Comparison of ENCODE assay signal across 13 cellular contexts in genomic region chr12:115953031-115953430, GRCh38.
DNase-seq lines count a peak whose midpoint lies in the region; ATAC-seq and TF ChIP-seq lines count a peak whose summit lies in the region.
"Had no signal": no experiment of that assay in that cellular context is flagged by ENCODE, and none has a peak within 500 bp of the region (broad histone marks: within the 10 kb centered on the region; RNA-seq: fewer than 3 reads in every experiment).

No MANE protein-coding gene starts in this region.

- H3K4me1 Mint-ChIP-seq in mesothelial cell of epicardium, result peaks cover 28% of the 10 kb centered on the region
- H3K4me1 Mint-ChIP-seq in CD4-positive, alpha-beta T cell (ENCODE audit: low read depth), result no peaks in the 10 kb centered on the region

- peaks cover 3% of the 10 kb centered on the region; the same call in 1 of the 2 replicates for H3K36me3 ChIP-seq in Panc1 (ENCODE audit: control insufficient read depth, insufficient read depth, low read length)

- TF ChIP-seq CTCF in Panc1 (IDR thresholded peaks at IDR 0.05), result no peak
- no peak for TF ChIP-seq CTCF in mesothelial cell of epicardium (IDR thresholded peaks at IDR 0.05; ENCODE audit: unreplicated experiment)
- TF ChIP-seq CTCF in CD4-positive, alpha-beta T cell (IDR thresholded peaks at IDR 0.05), result no peak

- intact Hi-C loops in Panc1 (cut with micrococcal nuclease; ENCODE audit: unreplicated experiment), result no loop called here
- intact Hi-C loops in CD4-positive, alpha-beta T cell (cut with DNase I, micrococcal nuclease), result no loop called here

- no peaks in the 10 kb centered on the region for H3K9me3 ChIP-seq in Panc1 (ENCODE audit: control insufficient read depth, insufficient read depth, low read depth, low read length)
- H3K9me3 ChIP-seq in CD4-positive, alpha-beta T cell (ENCODE audit: control insufficient read depth, low read length), result no peaks in the 10 kb centered on the region

- in situ Hi-C loops in Panc1 (cut with HindIII; ENCODE audit: low pct_unique_long_range_greater_than_20kb, low sequenced_read_pairs), result no loop called here

- H3K4me1 ChIP-seq in Panc1 (ENCODE audit: control insufficient read depth, insufficient read depth, low read length), result no peaks in the 10 kb centered on the region

- no peak overlapping the region for H3K4me3 ChIP-seq in Panc1 (ENCODE audit: low read depth in 2 of 2, low read length in 2 of 2)
- H3K4me3 ChIP-seq: GM12878 had no signal

- no peak overlapping the region for H3K4me3 Mint-ChIP-seq in mesothelial cell of epicardium
- H3K4me3 Mint-ChIP-seq in CD4-positive, alpha-beta T cell, result no peak overlapping the region
- H3K4me3 Mint-ChIP-seq: CD4-positive, alpha-beta memory T cell had no signal

- no TSS peak for BruUV-seq in Panc1 (replicated peaks; lab: Mats Ljungman, UMichigan)

- CTCF ChIA-PET in Panc1 (lab: Charles Lee), result no interaction called here
- CTCF ChIA-PET in CD4-positive, alpha-beta T cell (lab: Charles Lee), result no interaction called here

- POLR2A ChIA-PET in Panc1 (lab: Charles Lee), result no interaction called here
- POLR2A ChIA-PET in CD4-positive, alpha-beta T cell (lab: Charles Lee), result no interaction called here

- peaks cover 24% of the 10 kb centered on the region for H3K36me3 Mint-ChIP-seq in mesothelial cell of epicardium
- H3K36me3 Mint-ChIP-seq in CD4-positive, alpha-beta T cell (ENCODE audit: low read depth), result peaks cover 15% of the 10 kb centered on the region

- no peaks in the 10 kb centered on the region for H3K9me3 Mint-ChIP-seq in mesothelial cell of epicardium
- no peaks in the 10 kb centered on the region for H3K9me3 Mint-ChIP-seq in CD4-positive, alpha-beta T cell
- H3K9me3 Mint-ChIP-seq: CD4-positive, alpha-beta memory T cell; H9 had no signal

- no peaks in the 10 kb centered on the region for H3K27me3 ChIP-seq in Panc1 (ENCODE audit: control insufficient read depth, insufficient read depth, low read length)
- H3K27me3 ChIP-seq in CD4-positive, alpha-beta T cell (ENCODE audit: control insufficient read depth, insufficient read depth, low read length), result no peaks in the 10 kb centered on the region

- no peak for DNase-seq in Panc1 (ENCODE audit: low read depth, low spot score)
- no peak for DNase-seq in mesothelial cell of epicardium (ENCODE audit: low spot score in 2 of 2, unreplicated experiment in 2 of 2)
- no peak for DNase-seq in NCI-H446 treated with DMSO at 0.1 percent for 48 hours (lab: John Stamatoyannopoulos, UW)
- no peak for DNase-seq in CD4-positive, alpha-beta T cell
- DNase-seq: AML-193; CD4-positive, alpha-beta memory T cell; DMS153; DMS79 treated with DMSO at 0.1 percent for 48 hours; H9 had no signal

- peak overlapping the region; percentile 78 for H3K27ac Mint-ChIP-seq in mesothelial cell of epicardium
- no peak overlapping the region for H3K27ac Mint-ChIP-seq in CD4-positive, alpha-beta T cell

- no peaks in the 10 kb centered on the region for H3K27me3 Mint-ChIP-seq in mesothelial cell of epicardium (ENCODE audit: low read depth)
- H3K27me3 Mint-ChIP-seq in CD4-positive, alpha-beta T cell, result no peaks in the 10 kb centered on the region
- H3K27me3 Mint-ChIP-seq: CD4-positive, alpha-beta memory T cell had no signal

- ATAC-seq in Panc1 (0 out of 2 replicates have a peak, but pooled peaks have one; percentile 27), esophagus mucosa (peak; percentile 19), HG03439 (IDR thresholded peaks at IDR 0.05; ENCODE audit: unreplicated experiment) (no peak)
- ATAC-seq in CD4-positive, alpha-beta T cell (ENCODE audit: poor library complexity), result no peak
- ATAC-seq: GM12878 had no signal

- H3K27ac ChIP-seq in Panc1 (ENCODE audit: low read length), result no peak overlapping the region
- H3K27ac ChIP-seq in CD4-positive, alpha-beta T cell (ENCODE audit: low read depth, low read length), result no peak overlapping the region
- H3K27ac ChIP-seq: C4-2B had no signal

Comparison
In these comparisons a context has a peak if more than half of its experiments do, and no peak if none do; other contexts are left out.
1. ATAC-seq: peak in Panc1 (single experiment) and esophagus mucosa (single experiment); none in CD4-positive, alpha-beta T cell (single experiment) and HG03439 (single experiment).